In the genomic region with DNA sequence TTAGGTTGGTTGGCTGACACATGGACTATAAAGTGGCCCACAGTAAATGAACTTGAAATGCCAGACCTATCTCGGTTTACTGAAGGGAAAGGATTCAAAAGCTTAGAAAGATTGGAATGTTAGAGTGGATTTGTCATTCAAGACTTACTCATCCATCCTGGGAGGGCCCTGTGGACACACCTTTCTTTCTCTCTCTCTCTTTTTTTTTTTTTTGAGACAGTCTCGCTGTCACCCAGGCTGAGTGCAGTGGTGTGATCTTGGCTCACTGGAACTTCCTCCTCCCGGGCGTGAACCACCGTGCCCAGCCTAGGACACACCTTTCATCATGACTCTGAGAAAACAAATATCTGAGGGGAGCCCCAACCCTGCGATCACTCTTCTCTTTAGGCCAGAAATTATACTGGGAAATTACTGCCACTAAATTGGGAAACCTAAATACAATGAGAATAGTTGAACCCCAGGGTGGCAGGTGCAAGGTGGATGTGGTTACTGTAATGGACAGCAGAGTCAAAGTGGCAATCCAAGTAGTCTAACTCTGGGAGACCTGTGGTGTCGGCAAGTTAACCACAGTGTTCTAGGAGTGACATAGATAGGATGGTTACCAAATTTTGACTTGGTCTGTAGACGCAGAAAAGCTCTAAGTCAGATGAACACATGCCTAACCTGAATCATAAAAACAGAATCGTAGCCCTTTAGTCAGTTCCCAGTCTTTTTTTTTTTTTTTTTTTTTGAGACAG, we compare ENCODE assay signal across 21 cellular contexts. TPM values are rescaled to one million over a fixed set of nuclear protein-coding genes. Genes with fewer than 3 reads are reported as not detected.
DNase-seq lines count a peak whose midpoint lies in the region; ATAC-seq, FAIRE-seq and TF ChIP-seq lines count a peak whose summit lies in the region.
"Had no signal": no experiment of that assay in that cellular context is flagged by ENCODE, and none has a peak within 500 bp of the region (broad histone marks: within the 10 kb centered on the region; RNA-seq: fewer than 3 reads in every experiment).

No MANE protein-coding gene starts in this region.

- no peaks in the 10 kb centered on the region for H3K4me1 Mint-ChIP-seq in activated CD8-positive, alpha-beta T cell treated with anti-CD3 and anti-CD28 coated beads for 36 hours (ENCODE audit: low read depth)
- H3K4me1 Mint-ChIP-seq: activated naive CD8-positive, alpha-beta T cell treated with anti-CD3 and anti-CD28 coated beads, Interleukin-2, amount 50 U/mL, for 24 hours had no signal

- no peaks in the 10 kb centered on the region for H3K9me3 Mint-ChIP-seq in activated CD8-positive, alpha-beta T cell treated with anti-CD3 and anti-CD28 coated beads for 36 hours
- H3K9me3 Mint-ChIP-seq: activated naive CD8-positive, alpha-beta T cell treated with anti-CD3 and anti-CD28 coated beads, Interleukin-2, amount 50 U/mL, for 24 hours; dendritic cell treated with granulocyte-macrophage colony-stimulating factor and Interleukin-4, amounts not matched to agents 40 ng/mL and 50 ng/mL, for 4 days; memory B cell had no signal

- no peaks in the 10 kb centered on the region for H3K4me1 ChIP-seq in lung (ENCODE audit: control insufficient read depth in 2 of 2, insufficient read depth in 2 of 2, low read length in 2 of 2)
- H3K4me1 ChIP-seq: BLaER1 treated with 17β-estradiol and CSF1 and Interleukin-3, amounts not matched to agents 10 nM and 100 nM had no signal

- intact Hi-C loops in activated CD8-positive, alpha-beta T cell treated with anti-CD3 and anti-CD28 coated beads for 36 hours (cut with micrococcal nuclease): no loop called here

- peak; percentile 21 for DNase-seq in AG09309 (ENCODE audit: low read depth)
- peak; percentile 92 for DNase-seq in HT1080 (ENCODE audit: low read depth)
- DNase-seq in bronchial epithelial cell (ENCODE audit: low read depth): peak; percentile 96
- no peak for DNase-seq in lung (ENCODE audit: low spot score)
- no peak for DNase-seq in GM12892 (ENCODE audit: insufficient read length)
- no peak for DNase-seq in NCI-H2227 (lab: John Stamatoyannopoulos, UW; ENCODE audit: unreplicated experiment)
- no peak for DNase-seq in activated CD8-positive, alpha-beta T cell treated with anti-CD3 and anti-CD28 coated beads for 36 hours
- DNase-seq in OCI-M2 (lab: John Stamatoyannopoulos, UW; ENCODE audit: unreplicated experiment): no peak
- DNase-seq: activated CD8-positive, alpha-beta memory T cell treated with anti-CD3 and anti-CD28 coated beads, Interleukin-2, amount 50 U/mL, for 48 hours; activated naive CD8-positive, alpha-beta T cell treated with anti-CD3 and anti-CD28 coated beads, Interleukin-2, amount 50 U/mL, for 24 hours; GF-D8; head of caudate nucleus; NCI-H1092 treated with DMSO at 0.1 percent for 48 hours; NCI-H510A; Right ventricle myocardium superior; stimulated activated naive CD4-positive, alpha-beta T cell had no signal

- FAIRE-seq in bronchial epithelial cell (lab: Jason Lieb, UNC) (no peak), GM12892 (lab: Jason Lieb, UNC) (no peak)
- FAIRE-seq: HTR-8/SVneo had no signal

- no peaks in the 10 kb centered on the region for H3K36me3 ChIP-seq in bronchial epithelial cell (ENCODE audit: control insufficient read depth, insufficient read depth, low read length)
- no peaks in the 10 kb centered on the region for H3K36me3 ChIP-seq in lung (ENCODE audit: control insufficient read depth in 2 of 2, insufficient read depth in 2 of 2, low read length in 2 of 2)
- H3K36me3 ChIP-seq: BLaER1 treated with 17β-estradiol and CSF1 and Interleukin-3, amounts not matched to agents 10 nM and 100 nM had no signal

- no peaks in the 10 kb centered on the region for H3K27me3 Mint-ChIP-seq in activated CD8-positive, alpha-beta T cell treated with anti-CD3 and anti-CD28 coated beads for 36 hours
- H3K27me3 Mint-ChIP-seq: activated naive CD8-positive, alpha-beta T cell treated with anti-CD3 and anti-CD28 coated beads, Interleukin-2, amount 50 U/mL, for 24 hours; dendritic cell treated with granulocyte-macrophage colony-stimulating factor and Interleukin-4, amounts not matched to agents 40 ng/mL and 50 ng/mL, for 4 days; progenitor cell of endocrine pancreas had no signal

- TF ChIP-seq POLR2A in GM12892 (IDR thresholded peaks at IDR 0.05; ENCODE audit: low read depth, low read length): no peak

- POLR2A ChIA-PET in activated CD8-positive, alpha-beta T cell treated with anti-CD3 and anti-CD28 coated beads for 36 hours (lab: Charles Lee): no interaction called here

- peak; percentile 11 for ATAC-seq in lung (ENCODE audit: insufficient read depth, low FRiP score)
- no peak for ATAC-seq in activated CD8-positive, alpha-beta T cell treated with anti-CD3 and anti-CD28 coated beads for 36 hours
- ATAC-seq: activated naive CD8-positive, alpha-beta T cell treated with anti-CD3 and anti-CD28 coated beads, Interleukin-2, amount 50 U/mL, for 24 hours had no signal

- H3K27me3 ChIP-seq in bronchial epithelial cell (ENCODE audit: control insufficient read depth, insufficient read depth, low read length): no peaks in the 10 kb centered on the region
- no peaks in the 10 kb centered on the region for H3K27me3 ChIP-seq in lung (ENCODE audit: control insufficient read depth, insufficient read depth)
- H3K27me3 ChIP-seq: BLaER1 treated with 17β-estradiol and CSF1 and Interleukin-3, amounts not matched to agents 10 nM and 100 nM had no signal

- H3K4me3 ChIP-seq in AG09309 (ENCODE audit: control insufficient read depth, low read depth, low read length): no peak overlapping the region
- no peak overlapping the region for H3K4me3 ChIP-seq in bronchial epithelial cell (ENCODE audit: low read depth, low read length)
- H3K4me3 ChIP-seq in lung: no peak overlapping the region
- H3K4me3 ChIP-seq: BLaER1 treated with 17β-estradiol and CSF1 and Interleukin-3, amounts not matched to agents 10 nM and 100 nM had no signal

- no peak overlapping the region for H3K4me3 Mint-ChIP-seq in activated CD8-positive, alpha-beta T cell treated with anti-CD3 and anti-CD28 coated beads for 36 hours
- H3K4me3 Mint-ChIP-seq: activated naive CD8-positive, alpha-beta T cell treated with anti-CD3 and anti-CD28 coated beads, Interleukin-2, amount 50 U/mL, for 24 hours; dendritic cell treated with granulocyte-macrophage colony-stimulating factor and Interleukin-4, amounts not matched to agents 40 ng/mL and 50 ng/mL, for 4 days; memory B cell had no signal

- TF ChIP-seq CTCF in AG09309 (IDR thresholded peaks at IDR 0.05; ENCODE audit: control insufficient read depth, insufficient read depth, low read depth, low read length, missing control alignments) (no peak), bronchial epithelial cell (IDR thresholded peaks at IDR 0.05; ENCODE audit: insufficient read depth, low read length, severe bottlenecking) (no peak), lung (IDR thresholded peaks at IDR 0.05; ENCODE audit: control extremely low read depth, extremely low read depth) (no peak)
- no peak for TF ChIP-seq CTCF in activated CD8-positive, alpha-beta T cell treated with anti-CD3 and anti-CD28 coated beads for 36 hours (IDR thresholded peaks at IDR 0.05)

- 74 to 84% methylated on average over 9 of the region's 9 CpGs for WGBS in lung, 2 donors

- H3K27ac ChIP-seq in lung (ENCODE audit: low read depth in 1 of 2, low read length in 1 of 2): no peak overlapping the region
- H3K27ac ChIP-seq: BLaER1 treated with 17β-estradiol and CSF1 and Interleukin-3, amounts not matched to agents 10 nM and 100 nM had no signal

- H3K9me3 ChIP-seq in lung (ENCODE audit: control insufficient read depth in 2 of 2, insufficient read depth in 1 of 2, low read length in 1 of 2): no peaks in the 10 kb centered on the region
- H3K9me3 ChIP-seq: BLaER1 treated with 17β-estradiol and CSF1 and Interleukin-3, amounts not matched to agents 10 nM and 100 nM had no signal

- no peaks in the 10 kb centered on the region for H3K36me3 Mint-ChIP-seq in activated CD8-positive, alpha-beta T cell treated with anti-CD3 and anti-CD28 coated beads for 36 hours (ENCODE audit: low read depth)
- H3K36me3 Mint-ChIP-seq: memory B cell had no signal

- CTCF ChIA-PET in activated CD8-positive, alpha-beta T cell treated with anti-CD3 and anti-CD28 coated beads for 36 hours (lab: Charles Lee): no interaction called here

- H3K27ac Mint-ChIP-seq in activated CD8-positive, alpha-beta T cell treated with anti-CD3 and anti-CD28 coated beads for 36 hours: no peak overlapping the region
- H3K27ac Mint-ChIP-seq: activated naive CD8-positive, alpha-beta T cell treated with anti-CD3 and anti-CD28 coated beads, Interleukin-2, amount 50 U/mL, for 24 hours; dendritic cell treated with granulocyte-macrophage colony-stimulating factor and Interleukin-4, amounts not matched to agents 40 ng/mL and 50 ng/mL, for 4 days; memory B cell; progenitor cell of endocrine pancreas had no signal

RNA-seq across cellular contexts. Expression of a gene that starts 47.1 kb away (rescaled TPM):
- total RNA-seq in HT1080 (2014; rRNA removed; shearing (Covaris generic)): 4.8 and 5.4 TPM in 2 replicates
- 6.8 and 8.1 TPM in 2 replicates for polyA plus RNA-seq in HT1080 (2015; cell fraction: cytosol; rRNA removed)
- polyA plus RNA-seq in HT1080 (2015; cell fraction: nucleus; rRNA removed): 8.9 and 13.0 TPM in 2 replicates
- total RNA-seq in bronchial epithelial cell (11.1 and 12.4 TPM in 2 replicates), lung (10 to 100 TPM; 10.5 to 32.8 TPM)
- polyA plus RNA-seq in lung: 1 to 10 TPM; 5.6 to 6.8 TPM
- polyA plus RNA-seq in GM12892 (2012; ENCODE audit: missing spikeins): 13.7 TPM
- 10 to 100 TPM; 10.1 to 10.4 TPM for total RNA-seq in activated CD8-positive, alpha-beta T cell treated with anti-CD3 and anti-CD28 coated beads for 36 hours

RNA-seq across cellular contexts. Expression of a gene that starts 48.0 kb away (rescaled TPM):
- 16.6 and 18.7 TPM in 2 replicates for total RNA-seq in HT1080 (2014; rRNA removed; shearing (Covaris generic))
- 17.1 and 21.1 TPM in 2 replicates for polyA plus RNA-seq in HT1080 (2015; cell fraction: cytosol; rRNA removed)
- polyA plus RNA-seq in HT1080 (2015; cell fraction: nucleus; rRNA removed): 78.7 and 82.2 TPM in 2 replicates
- total RNA-seq in bronchial epithelial cell (61.1 and 71.2 TPM in 2 replicates), lung (100 to 1,000 TPM in 1 of 2 donors, 10 to 100 TPM in 1; 56.2 to 212 TPM)
- polyA plus RNA-seq in lung: 10 to 100 TPM; 14.0 to 20.8 TPM
- polyA plus RNA-seq in GM12892 (2012; ENCODE audit: missing spikeins): 53.2 TPM
- 10 to 100 TPM; 79.2 to 82.0 TPM for total RNA-seq in activated CD8-positive, alpha-beta T cell treated with anti-CD3 and anti-CD28 coated beads for 36 hours

Comparison
In these comparisons a context has a peak if more than half of its experiments do, and no peak if none do; other contexts are left out.
1. DNase-seq: peak in AG09309 (single experiment), HT1080 (single experiment) and bronchial epithelial cell (single experiment); none in lung (single experiment), GM12892 (single experiment), NCI-H2227 (single experiment), activated CD8-positive, alpha-beta T cell treated with anti-CD3 and anti-CD28 coated beads for 36 hours (single experiment) and OCI-M2 (single experiment).